In the genomic region with DNA sequence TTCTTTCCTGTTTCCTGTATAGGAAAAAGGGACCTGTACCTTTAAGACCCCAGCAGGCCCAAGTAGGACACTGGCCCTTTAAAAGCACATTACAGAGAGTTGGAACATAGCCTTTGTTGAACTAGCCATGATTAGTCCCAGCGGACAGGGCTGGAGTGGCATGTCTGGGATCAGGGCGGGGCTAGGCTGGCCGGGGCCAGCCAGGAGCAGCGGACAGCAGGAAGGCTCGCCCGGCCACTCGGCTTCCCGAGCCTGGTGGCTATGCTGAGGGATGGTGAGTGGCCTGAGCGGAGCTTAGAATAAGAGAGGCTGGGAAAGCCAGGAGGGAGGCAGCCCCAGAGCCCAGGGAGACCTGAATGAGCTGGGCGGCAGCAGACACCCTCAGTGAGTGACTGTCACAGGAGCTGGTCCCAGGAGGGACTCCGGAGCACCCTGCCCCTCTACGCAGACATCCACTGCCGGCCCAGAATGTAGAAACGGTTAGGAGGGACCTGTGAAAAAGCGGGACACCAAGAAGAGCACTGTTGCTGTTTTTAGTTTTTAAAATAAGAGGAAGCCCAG, we compare ENCODE assay signal across 7 cellular contexts.
DNase-seq lines count a peak whose midpoint lies in the region; ATAC-seq and TF ChIP-seq lines count a peak whose summit lies in the region.

No MANE protein-coding gene starts in this region.

- H2AK9ac ChIP-seq in IMR-90 (replicated peaks; ENCODE audit: low read depth, low read length, poor library complexity): peak overlapping the region; percentile 81

- peaks cover 37% of the 10 kb centered on the region for H4K20me1 ChIP-seq in IMR-90 (ENCODE audit: insufficient read depth, low read length)

- H3K4me2 ChIP-seq in IMR-90 (ENCODE audit: low read depth, low read length): peak overlapping the region; percentile 81

- peaks cover 34% of the 10 kb centered on the region for H3K4me1 ChIP-seq in IMR-90 (ENCODE audit: control insufficient read depth, insufficient read depth, low read length)

- TF ChIP-seq POLR2A in IMR-90 (IDR thresholded peaks at IDR 0.05; ENCODE audit: low read depth, low read length): peak; percentile 63; the same call in 1 of the 2 replicates

- 0% methylated on average over 2 of the region's 15 CpGs; no CpG with 5 or more reads in 1 of the 2 experiments for WGBS in IMR-90 (ENCODE audit: extremely low coverage in 2 of 2, insufficient read length in 1 of 2), 2 experiments

- intact Hi-C loops in IMR-90 (cut with micrococcal nuclease) (loop anchor here (2.0 kb wide), 1 partner anchor 249 kb away; no protein-coding TSS in a partner anchor), left ventricle myocardium superior (cut with micrococcal nuclease) (no loop called here)

- H3K4me3 ChIP-seq in IMR-90 (ENCODE audit: insufficient read depth, low read depth, low read length): peak overlapping the region; percentile 43

- peak overlapping the region; percentile 82 for H3K14ac ChIP-seq in IMR-90 (replicated peaks; ENCODE audit: low read depth, low read length)

- peak overlapping the region; percentile 83 for H3K4ac ChIP-seq in IMR-90 (ENCODE audit: low read depth, low read length)

- H4K8ac ChIP-seq in IMR-90 (ENCODE audit: low read depth in 2 of 2, low read length in 2 of 2): peak overlapping the region; percentile 16 to 76; a peak in 1 of 4 replicates

- H2BK5ac ChIP-seq in IMR-90 (ENCODE audit: low read depth, low read length, poor library complexity, severe bottlenecking): peak overlapping the region; percentile 64

- BruUV-seq in IMR-90 (replicated peaks; lab: Mats Ljungman, UMichigan): no TSS peak

- peaks cover 34% of the 10 kb centered on the region for H3K9me1 ChIP-seq in IMR-90 (ENCODE audit: insufficient read depth, low read length)

- peak overlapping the region; percentile 20; the same call in 1 of the 2 replicates for H3K56ac ChIP-seq in IMR-90 (ENCODE audit: extremely low read depth, insufficient read depth, low read length)

- H3K23ac ChIP-seq in IMR-90 (ENCODE audit: low read depth, low read length): peak overlapping the region; percentile 82

- peak; percentile 21; the same call in 1 of the 2 replicates for TF ChIP-seq CTCF in IMR-90 (conservative IDR thresholded peaks at IDR 0.05; ENCODE audit: low read depth, low read length)

- H3K27ac ChIP-seq in IMR-90 (ENCODE audit: insufficient read depth, low read length) (peak overlapping the region; percentile 71), angular gyrus (ENCODE audit: low read depth, low read length) (peak overlapping the region; percentile 58)

- CTCF ChIA-PET in IMR-90 (lab: Yijun Ruan, JAX): interaction anchor here (0.6 to 0.9 kb wide), 3 partner anchors 44 to 805 kb away, joined by 3 to 6 read pairs (median 3); no protein-coding TSS in a partner anchor

- no peak overlapping the region; the same call in 1 of the 2 replicates for H2BK20ac ChIP-seq in IMR-90 (ENCODE audit: low read depth, low read length)

- DNase-seq in IMR-90 (peak; percentile 89), left ventricle myocardium superior (peak; percentile 90), putamen (ENCODE audit: low spot score) (peak; percentile 78), HUDEP-2 (lab: John Stamatoyannopoulos, UW; ENCODE audit: unreplicated experiment in 76 of 76) (no peak)
- DNase-seq in activated naive CD4-positive, alpha-beta T cell treated with anti-CD3 and anti-CD28 coated beads, Interleukin-2, amount 50 U/mL, for 16 hours: no peak

- H2AK5ac ChIP-seq in IMR-90 (ENCODE audit: low read depth, low read length): peak overlapping the region; percentile 89; the same call in 1 of the 2 replicates

- dilution Hi-C loops in IMR-90 (cut with HindIII; ENCODE audit: low sequenced_read_pairs, unreplicated experiment): no loop called here

- H3K18ac ChIP-seq in IMR-90 (ENCODE audit: low read depth, low read length): 0 out of 2 replicates have a peak overlapping the region, but pooled peaks have one; percentile 4

- peak; percentile 35 for TF ChIP-seq RAD21 in IMR-90 (IDR thresholded peaks at IDR 0.05; ENCODE audit: low read length)

- no peaks in the 10 kb centered on the region for H3K36me3 ChIP-seq in IMR-90 (ENCODE audit: control insufficient read depth, insufficient read depth, low read length)

- no peak overlapping the region for H4K5ac ChIP-seq in IMR-90 (ENCODE audit: low read depth, low read length)

- peak overlapping the region; percentile 86 for H2AFZ ChIP-seq in IMR-90 (replicated peaks; ENCODE audit: low read length, poor library complexity)

- H3K27me3 ChIP-seq in IMR-90 (ENCODE audit: control insufficient read depth, insufficient read depth, low read length): no peaks in the 10 kb centered on the region

- in situ Hi-C loops in IMR-90 (cut with MboI; ENCODE audit: low sequenced_read_pairs): no loop called here

- peak overlapping the region; percentile 53 for H3K9ac ChIP-seq in IMR-90 (ENCODE audit: low read depth, low read length)

- H3K9me3 ChIP-seq in IMR-90 (ENCODE audit: control insufficient read depth, insufficient read depth, low read length): no peaks in the 10 kb centered on the region

- peak overlapping the region; percentile 67 for H4K91ac ChIP-seq in IMR-90 (ENCODE audit: insufficient read depth, low read depth, low read length)

- ATAC-seq in IMR-90 (ENCODE audit: low read depth) (peak; percentile 92), left ventricle myocardium superior (peak; percentile 90), HG03025 (IDR thresholded peaks at IDR 0.05; ENCODE audit: low FRiP score, unreplicated experiment) (no peak)

- H2BK120ac ChIP-seq in IMR-90 (ENCODE audit: low read depth, low read length): peak overlapping the region; percentile 71

- peaks cover 11 to 80% of the 10 kb centered on the region in 2 experiments; a peak in 3 of 4 replicates for H3K79me1 ChIP-seq in IMR-90 (ENCODE audit: low read depth in 1 of 2, low read length in 2 of 2)

- POLR2A ChIA-PET in IMR-90 (lab: Charles Lee; ENCODE audit: unreplicated experiment): no interaction called here

- peak overlapping the region; percentile 30; the same call in 1 of the 3 replicates for H2BK15ac ChIP-seq in IMR-90 (ENCODE audit: low read depth, low read length)

TF ChIP-seq in IMR-90, 13 proteins besides CTCF, POLR2A, EP300 and RAD21:
- peak; percentile 62; the same call in 1 of the 2 replicates for TF ChIP-seq MXI1 (IDR thresholded peaks at IDR 0.05; ENCODE audit: borderline replicate concordance, low read depth, low read length)
- TF ChIP-seq, protein P1, sequence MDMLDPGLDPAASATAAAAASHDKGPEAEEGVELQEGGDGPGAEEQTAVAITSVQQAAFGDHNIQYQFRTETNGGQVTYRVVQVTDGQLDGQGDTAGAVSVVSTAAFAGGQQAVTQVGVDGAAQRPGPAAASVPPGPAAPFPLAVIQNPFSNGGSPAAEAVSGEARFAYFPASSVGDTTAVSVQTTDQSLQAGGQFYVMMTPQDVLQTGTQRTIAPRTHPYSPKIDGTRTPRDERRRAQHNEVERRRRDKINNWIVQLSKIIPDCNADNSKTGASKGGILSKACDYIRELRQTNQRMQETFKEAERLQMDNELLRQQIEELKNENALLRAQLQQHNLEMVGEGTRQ (IDR thresholded peaks at IDR 0.05; ENCODE audit: low read depth, low read length): no peak
- TF ChIP-seq SMC3 (IDR thresholded peaks at IDR 0.05; ENCODE audit: low read depth, low read length): peak; percentile 32; the same call in 1 of the 2 replicates
- TF ChIP-seq FOS (IDR thresholded peaks at IDR 0.05; ENCODE audit: low read depth, low read length): no peak
- TF ChIP-seq MAZ (IDR thresholded peaks at IDR 0.05; ENCODE audit: borderline replicate concordance, low read depth, low read length): peak; percentile 91; the same call in 1 of the 2 replicates

Comparison
In these comparisons a context has a peak if more than half of its experiments do, and no peak if none do; other contexts are left out.
1. DNase-seq: peak in IMR-90 (single experiment), left ventricle myocardium superior (single experiment) and putamen (single experiment); none in activated naive CD4-positive, alpha-beta T cell treated with anti-CD3 and anti-CD28 coated beads, Interleukin-2, amount 50 U/mL, for 16 hours (single experiment) and HUDEP-2 (0 of 76).